In the genomic region with DNA sequence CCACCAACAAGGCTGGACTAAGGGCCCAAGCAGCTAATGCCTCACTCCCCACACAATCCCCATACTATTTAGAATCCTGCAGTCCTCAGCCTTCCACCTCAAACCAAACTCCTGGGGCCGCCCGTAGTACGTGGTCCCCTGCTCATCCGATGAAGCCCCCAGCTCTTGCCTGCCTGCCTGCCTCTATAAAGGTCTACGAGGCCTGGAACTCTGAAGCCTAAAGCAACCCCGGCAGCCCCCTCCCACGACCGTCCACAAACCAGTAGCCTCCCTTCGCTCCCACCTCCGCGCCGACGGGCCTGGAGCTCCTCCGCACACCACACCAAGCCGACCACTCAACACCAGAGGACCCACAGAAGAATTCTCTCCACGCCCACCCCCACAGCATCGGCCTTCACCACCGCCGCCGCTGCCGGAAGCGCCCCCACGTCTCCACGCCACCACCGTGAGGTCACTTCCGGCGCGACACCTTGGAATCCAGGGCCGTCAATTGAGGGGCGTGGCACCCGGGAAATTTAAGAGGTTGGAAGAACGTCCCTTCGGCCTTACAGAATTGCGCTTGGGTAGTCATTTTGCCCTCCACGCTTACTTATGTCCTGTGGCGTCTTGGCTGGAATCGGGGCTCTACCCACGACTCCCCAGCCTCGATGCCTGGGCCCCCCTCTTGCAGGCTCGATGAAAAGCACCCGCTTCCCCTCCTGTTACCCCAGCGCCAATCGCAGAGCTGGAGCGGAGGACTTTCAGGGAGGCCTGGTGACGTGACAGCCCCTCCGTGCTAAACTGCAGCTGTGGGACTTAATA, we compare ENCODE assay signal across 8 cellular contexts. TPM values are rescaled to one million over a fixed set of nuclear protein-coding genes. Genes with fewer than 3 reads are reported as not detected.
DNase-seq lines count a peak whose midpoint lies in the region; ATAC-seq and TF ChIP-seq lines count a peak whose summit lies in the region.

A gene with protein sequence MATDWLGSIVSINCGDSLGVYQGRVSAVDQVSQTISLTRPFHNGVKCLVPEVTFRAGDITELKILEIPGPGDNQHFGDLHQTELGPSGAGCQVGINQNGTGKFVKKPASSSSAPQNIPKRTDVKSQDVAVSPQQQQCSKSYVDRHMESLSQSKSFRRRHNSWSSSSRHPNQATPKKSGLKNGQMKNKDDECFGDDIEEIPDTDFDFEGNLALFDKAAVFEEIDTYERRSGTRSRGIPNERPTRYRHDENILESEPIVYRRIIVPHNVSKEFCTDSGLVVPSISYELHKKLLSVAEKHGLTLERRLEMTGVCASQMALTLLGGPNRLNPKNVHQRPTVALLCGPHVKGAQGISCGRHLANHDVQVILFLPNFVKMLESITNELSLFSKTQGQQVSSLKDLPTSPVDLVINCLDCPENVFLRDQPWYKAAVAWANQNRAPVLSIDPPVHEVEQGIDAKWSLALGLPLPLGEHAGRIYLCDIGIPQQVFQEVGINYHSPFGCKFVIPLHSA (minus strand): TSS at position 428 of the 801 bp plus-strand sequence. CDS start 20,900 bp downstream, outside the sequence.

- no peak for TF ChIP-seq CTCF in omental fat pad (IDR thresholded peaks at IDR 0.05)

- peaks cover 8% of the 10 kb centered on the region in 2 donors for H3K36me3 Mint-ChIP-seq in activated naive CD4-positive, alpha-beta T cell treated with anti-CD3 and anti-CD28 coated beads, Interleukin-2, amount 50 U/mL, for 72 hours

- no peaks in the 10 kb centered on the region for H3K9me3 Mint-ChIP-seq in activated naive CD4-positive, alpha-beta T cell treated with anti-CD3 and anti-CD28 coated beads, Interleukin-2, amount 50 U/mL, for 72 hours

- peak within 1 kb of the TSS; percentile 92 to 100 for H3K27ac Mint-ChIP-seq in activated naive CD4-positive, alpha-beta T cell treated with anti-CD3 and anti-CD28 coated beads, Interleukin-2, amount 50 U/mL, for 72 hours

- H3K27ac ChIP-seq in temporal lobe (ENCODE audit: low read depth, low read length): peak within 1 kb of the TSS; percentile 48

- DNase-seq in DMS79 treated with DMSO at 0.1 percent for 48 hours (lab: John Stamatoyannopoulos, UW) (peak; percentile 62), H4 (ENCODE audit: low spot score) (peak; percentile 86), MV-4-11 (lab: John Stamatoyannopoulos, UW) (peak; percentile 77), SKM-1 (lab: John Stamatoyannopoulos, UW; ENCODE audit: unreplicated experiment) (peak; percentile 47), glomerular visceral epithelial cell (ENCODE audit: extremely low spot score) (peak; percentile 76), omental fat pad (ENCODE audit: low spot score) (peak; percentile 83)
- peak; percentile 82 to 84 for DNase-seq in activated naive CD4-positive, alpha-beta T cell treated with anti-CD3 and anti-CD28 coated beads, Interleukin-2, amount 50 U/mL, for 72 hours (ENCODE audit: low spot score in 2 of 2)

- ATAC-seq in activated naive CD4-positive, alpha-beta T cell treated with anti-CD3 and anti-CD28 coated beads, Interleukin-2, amount 50 U/mL, for 72 hours: peak; percentile 97
- peak; percentile 94 for ATAC-seq in omental fat pad (ENCODE audit: low FRiP score)

RNA-seq across cellular contexts. Expression of the gene that starts here (rescaled TPM):
- total RNA-seq in H4 (2014; rRNA removed; shearing (Covaris generic)): 6.1 and 6.2 TPM in 2 replicates
- 10 to 100 TPM; 48.6 to 56.4 TPM for total RNA-seq in activated naive CD4-positive, alpha-beta T cell treated with anti-CD3 and anti-CD28 coated beads, Interleukin-2, amount 50 U/mL, for 72 hours
- total RNA-seq in omental fat pad: 10 to 100 TPM; 12.7 to 22.7 (median 15.2) TPM
- 17.9 TPM for total RNA-seq in temporal lobe

Comparison
In these comparisons a context has a peak if more than half of its experiments do, and no peak if none do; other contexts are left out.
1. Peak in every context shown above with its lines: DNase-seq, ATAC-seq and H3K27ac ChIP-seq.